Comparison of ENCODE assay signal across 1 cellular context in genomic region chr16:19410435-19411153, GRCh38.
TF ChIP-seq lines count a peak whose summit lies in the region.

No MANE protein-coding gene starts in this region.

TF ChIP-seq in H1, 55 proteins besides CTCF, POLR2A, EP300 and RAD21:
- TF ChIP-seq E2F6 (IDR thresholded peaks at IDR 0.05) = peak; percentile 84; the same call in 1 of the 2 replicates
- peak; percentile 50; the same call in 1 of the 2 replicates for TF ChIP-seq TBP (IDR thresholded peaks at IDR 0.05; ENCODE audit: low read depth, low read length)
- peak; percentile 53 for TF ChIP-seq PHF8 (conservative IDR thresholded peaks at IDR 0.05; ENCODE audit: low read depth, low read length)
- TF ChIP-seq GABPA (IDR thresholded peaks at IDR 0.05; ENCODE audit: borderline replicate concordance, insufficient read depth, low read length) = peak; percentile 19; the same call in 1 of the 2 replicates
- no peak for TF ChIP-seq BCL11A (IDR thresholded peaks at IDR 0.05; ENCODE audit: low read depth in 2 of 2, low read length in 2 of 2)
- TF ChIP-seq MAX (IDR thresholded peaks at IDR 0.05) = peak; percentile 93
- peak; percentile 48 for TF ChIP-seq EZH2 (IDR thresholded peaks at IDR 0.05; ENCODE audit: low read depth, low read length, severe bottlenecking)
- no peak; the same call in 1 of the 2 replicates for TF ChIP-seq KDM1A (IDR thresholded peaks at IDR 0.05; ENCODE audit: borderline replicate concordance, low read length)
- 0 out of 2 replicates have a peak, but pooled peaks have one; percentile 20 for TF ChIP-seq SUZ12 (IDR thresholded peaks at IDR 0.05; ENCODE audit: low read length)
- peak; percentile 63 for TF ChIP-seq KDM4A (IDR thresholded peaks at IDR 0.05; ENCODE audit: low read depth, low read length, severe bottlenecking)
- TF ChIP-seq TEAD4 (IDR thresholded peaks at IDR 0.05; ENCODE audit: low read depth, low read length) = no peak
- TF ChIP-seq NANOG (IDR thresholded peaks at IDR 0.05; ENCODE audit: insufficient read depth, low read depth, low read length, poor library complexity, severe bottlenecking) = peak; percentile 20
- TF ChIP-seq TAF1 (IDR thresholded peaks at IDR 0.05; ENCODE audit: low read depth, low read length) = peak; percentile 67
- no peak for TF ChIP-seq SIX5 (IDR thresholded peaks at IDR 0.05; ENCODE audit: low read depth, low read length)
- TF ChIP-seq ATF2 (IDR thresholded peaks at IDR 0.05; ENCODE audit: low read length) = no peak
- TF ChIP-seq RBBP5 (IDR thresholded peaks at IDR 0.05; ENCODE audit: borderline replicate concordance, low read depth, low read length) = peak; percentile 69; the same call in 1 of the 2 replicates
- no peak for TF ChIP-seq BACH1 (IDR thresholded peaks at IDR 0.05; ENCODE audit: low read length)
